14 cellular contexts compared by ENCODE assay signal in genomic region chr1:92441316-92442311, GRCh38.
DNase-seq lines count a peak whose midpoint lies in the region; ATAC-seq and TF ChIP-seq lines count a peak whose summit lies in the region.
"Had no signal": no experiment of that assay in that cellular context is flagged by ENCODE, and none has a peak within 500 bp of the region (broad histone marks: within the 10 kb centered on the region; RNA-seq: fewer than 3 reads in every experiment).

No MANE protein-coding gene starts in this region.

- H3K4me3 ChIP-seq in epithelial cell of esophagus (ENCODE audit: low read length) (peak overlapping the region; percentile 29), muscle layer of duodenum (ENCODE audit: low read depth in 1 of 2, low read length in 2 of 2) (peak overlapping the region; percentile 10 to 50)
- H3K4me3 ChIP-seq: BLaER1, SJSA1 had no signal

- no peak for TF ChIP-seq CTCF in epithelial cell of esophagus (IDR thresholded peaks at IDR 0.05; ENCODE audit: insufficient read depth, low read depth, low read length, missing control alignments)

- peaks cover 0 to 3% of the 10 kb centered on the region in 2 donors for H3K9me3 ChIP-seq in muscle layer of duodenum (ENCODE audit: control insufficient read depth in 1 of 2, low read length in 2 of 2)

- no peaks in the 10 kb centered on the region for H3K4me1 ChIP-seq in muscle layer of duodenum (ENCODE audit: control insufficient read depth in 1 of 2, insufficient read depth in 2 of 2, low read length in 2 of 2)
- H3K4me1 ChIP-seq: BLaER1, SJSA1 had no signal

- ATAC-seq in HG02678 (IDR thresholded peaks at IDR 0.05; ENCODE audit: unreplicated experiment): no peak
- ATAC-seq: naive thymus-derived CD8-positive, alpha-beta T cell; stimulated activated memory B cell treated with anti-CD40 and anti-IgM and Interleukin-4, amounts not matched to agents 10 μg/mL and 1 μg/mL and 100 μg/mL, for 72 hours had no signal

- DNase-seq in DMS53 treated with DMSO at 0.1 percent for 48 hours (lab: John Stamatoyannopoulos, UW; ENCODE audit: unreplicated experiment) (peak; percentile 95), NCI-H2196 (lab: John Stamatoyannopoulos, UW; ENCODE audit: unreplicated experiment) (peak; percentile 90), epithelial cell of esophagus (ENCODE audit: low read depth) (peak; percentile 30), amniotic stem cell (lab: John Stamatoyannopoulos, UW) (no peak), HUDEP-2 (lab: John Stamatoyannopoulos, UW; ENCODE audit: unreplicated experiment in 76 of 76) (no peak)
- DNase-seq in activated CD8-positive, alpha-beta memory T cell treated with anti-CD3 and anti-CD28 coated beads for 24 hours: no peak
- DNase-seq: activated gamma-delta T cell treated with Interleukin-2 at 50 U/mL for 16 hours; naive thymus-derived CD8-positive, alpha-beta T cell; stimulated activated CD4-positive, alpha-beta T cell treated with anti-CD3 and anti-CD28 coated beads, Interleukin-12 subunit alpha, Interleukin-12 subunit beta, amount 100 ng/mL, for 4 hours had no signal

- H3K27ac ChIP-seq in muscle layer of duodenum (ENCODE audit: low read length): no peak overlapping the region
- H3K27ac ChIP-seq: BLaER1, SJSA1 had no signal

- no peaks in the 10 kb centered on the region for H3K27me3 ChIP-seq in muscle layer of duodenum (ENCODE audit: low read depth, low read length)
- H3K27me3 ChIP-seq: BLaER1, SJSA1 had no signal

- H3K36me3 ChIP-seq in muscle layer of duodenum (ENCODE audit: control insufficient read depth in 1 of 2, insufficient read depth in 2 of 2, low read length in 2 of 2): no peaks in the 10 kb centered on the region
- H3K36me3 ChIP-seq: BLaER1, SJSA1 had no signal

Comparison
In these comparisons a context has a peak if more than half of its experiments do, and no peak if none do; other contexts are left out.
1. DNase-seq: peak in DMS53 treated with DMSO at 0.1 percent for 48 hours (single experiment), NCI-H2196 (single experiment) and epithelial cell of esophagus (single experiment); none in activated CD8-positive, alpha-beta memory T cell treated with anti-CD3 and anti-CD28 coated beads for 24 hours (single experiment), amniotic stem cell (single experiment) and HUDEP-2 (0 of 76).